ENCODE assay signal across 18 cellular contexts in the genomic region with DNA sequence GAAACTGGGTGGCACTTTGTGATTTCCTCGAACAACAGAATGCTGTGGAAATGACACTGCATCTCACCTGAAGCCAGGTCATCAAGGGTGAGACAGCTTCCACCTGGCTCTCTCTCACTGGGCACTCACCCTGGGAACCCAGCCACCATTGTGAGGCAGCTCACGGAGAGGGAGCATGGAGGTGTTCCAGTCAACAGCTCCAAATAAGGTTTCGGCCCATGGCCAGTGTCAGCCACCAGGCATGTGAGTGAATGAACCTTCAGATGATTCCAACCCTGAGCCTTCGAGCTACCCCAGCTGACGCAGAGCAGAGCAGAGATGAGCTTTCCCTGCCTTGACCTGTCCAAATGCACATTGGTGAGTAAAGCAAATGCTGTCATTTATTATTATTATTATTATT. TPM values are rescaled to one million over a fixed set of nuclear protein-coding genes. Genes with fewer than 3 reads are reported as not detected.
DNase-seq lines count a peak whose midpoint lies in the region; ATAC-seq and TF ChIP-seq lines count a peak whose summit lies in the region.
"Had no signal": no experiment of that assay in that cellular context is flagged by ENCODE, and none has a peak within 500 bp of the region (broad histone marks: within the 10 kb centered on the region; RNA-seq: fewer than 3 reads in every experiment).

No MANE protein-coding gene starts in this region.

- CTCF ChIA-PET in IMR-90 (lab: Yijun Ruan, JAX) = no interaction called here
- CTCF ChIA-PET in WTC11 (lab: Charles Lee) = interaction anchor here (0.6 to 1.0 kb wide), 6 partner anchors 33 to 522 kb away, joined by 3 to 4 read pairs (median 3); no protein-coding TSS in a partner anchor

- peak overlapping the region; percentile 14; the same call in 1 of the 2 replicates for H2BK20ac ChIP-seq in IMR-90 (ENCODE audit: low read depth, low read length)

- 93% methylated on average over 2 of the region's 5 CpGs; no CpG with 5 or more reads in 1 of the 2 experiments for WGBS in IMR-90 (ENCODE audit: extremely low coverage in 2 of 2, insufficient read length in 1 of 2), 2 experiments
- 44 to 59% (median 46%) methylated on average over 4 to 5 of the region's 5 CpGs for WGBS in heart left ventricle, 4 donors

- no peak overlapping the region for H2BK5ac ChIP-seq in IMR-90 (ENCODE audit: low read depth, low read length, poor library complexity, severe bottlenecking)

- no peak overlapping the region for H3K56ac ChIP-seq in IMR-90 (ENCODE audit: extremely low read depth, insufficient read depth, low read length)

- H4K5ac ChIP-seq in IMR-90 (ENCODE audit: low read depth, low read length) = no peak overlapping the region

- POLR2A ChIA-PET in IMR-90 (lab: Charles Lee; ENCODE audit: unreplicated experiment) = no interaction called here
- POLR2A ChIA-PET in WTC11 (lab: Charles Lee) = interaction anchor here (0.7 kb wide), 1 partner anchor 134 kb away, joined by 4 read pairs; a partner anchor contains a TSS

- in situ Hi-C loops in IMR-90 (cut with MboI; ENCODE audit: low sequenced_read_pairs) = no loop called here

- H3K9me1 ChIP-seq in IMR-90 (ENCODE audit: insufficient read depth, low read length) = no peaks in the 10 kb centered on the region

- H3K27me3 ChIP-seq in IMR-90 (ENCODE audit: control insufficient read depth, insufficient read depth, low read length) (no peaks in the 10 kb centered on the region), heart left ventricle (no peaks in the 10 kb centered on the region)
- H3K27me3 ChIP-seq: SJSA1 had no signal

- no peak overlapping the region for H3K9ac ChIP-seq in IMR-90 (ENCODE audit: low read depth, low read length)

- H4K8ac ChIP-seq in IMR-90 (ENCODE audit: low read depth in 2 of 2, low read length in 2 of 2) = no peak overlapping the region

- no peaks in the 10 kb centered on the region for H3K27me3 Mint-ChIP-seq in WTC11 (ENCODE audit: low read depth)

- H3K27ac ChIP-seq in IMR-90 (ENCODE audit: insufficient read depth, low read length) = no peak overlapping the region
- H3K27ac ChIP-seq in heart left ventricle = peak overlapping the region in 4 of 12 donors; percentile 32 to 64 (median 44)
- H3K27ac ChIP-seq: C4-2B, PC-9, SJSA1 had no signal

- ATAC-seq in IMR-90 (ENCODE audit: low read depth) = no peak
- 0 out of 2 replicates have a peak, but pooled peaks have one; percentile 23 for ATAC-seq in WTC11
- ATAC-seq in heart left ventricle = peak; percentile 91 to 97 (median 96)
- peak; percentile 96 for ATAC-seq in left lobe of liver
- ATAC-seq in HG02973 (IDR thresholded peaks at IDR 0.05; ENCODE audit: unreplicated experiment) = no peak
- no peak for ATAC-seq in HG03108 (IDR thresholded peaks at IDR 0.05; ENCODE audit: unreplicated experiment)

- dilution Hi-C loops in IMR-90 (cut with HindIII; ENCODE audit: low sequenced_read_pairs, unreplicated experiment) = no loop called here

- H3K18ac ChIP-seq in IMR-90 (ENCODE audit: low read depth, low read length) = no peak overlapping the region; the same call in 1 of the 2 replicates

- H2BK120ac ChIP-seq in IMR-90 (ENCODE audit: low read depth, low read length) = no peak overlapping the region

- H3K4me1 Mint-ChIP-seq in WTC11 = peaks cover 30% of the 10 kb centered on the region

- H3K36me3 ChIP-seq in IMR-90 (ENCODE audit: control insufficient read depth, insufficient read depth, low read length) = no peaks in the 10 kb centered on the region
- no peaks in the 10 kb centered on the region for H3K36me3 ChIP-seq in heart left ventricle
- H3K36me3 ChIP-seq: HAP-1, SJSA1 had no signal

- no peaks in the 10 kb centered on the region for H3K79me1 ChIP-seq in IMR-90 (ENCODE audit: low read depth in 1 of 2, low read length in 2 of 2)

- H3K4me2 ChIP-seq in IMR-90 (ENCODE audit: low read depth, low read length) = no peak overlapping the region
- H3K4me2 ChIP-seq: PC-9 had no signal

- no peaks in the 10 kb centered on the region for H3K36me3 Mint-ChIP-seq in WTC11

- H3K9me3 ChIP-seq in IMR-90 (ENCODE audit: control insufficient read depth, insufficient read depth, low read length) = no peaks in the 10 kb centered on the region
- H3K9me3 ChIP-seq in heart left ventricle = no peaks in the 10 kb centered on the region
- H3K9me3 ChIP-seq: HAP-1, SJSA1 had no signal

- no peak overlapping the region for H3K14ac ChIP-seq in IMR-90 (replicated peaks; ENCODE audit: low read depth, low read length)

- no peak overlapping the region for H3K4me3 Mint-ChIP-seq in WTC11

- H2BK15ac ChIP-seq in IMR-90 (ENCODE audit: low read depth, low read length) = no peak overlapping the region

- no peaks in the 10 kb centered on the region for H4K20me1 ChIP-seq in IMR-90 (ENCODE audit: insufficient read depth, low read length)

- H3K4me3 ChIP-seq in IMR-90 (ENCODE audit: insufficient read depth, low read depth, low read length) = no peak overlapping the region
- no peak overlapping the region for H3K4me3 ChIP-seq in heart left ventricle
- H3K4me3 ChIP-seq: HAP-1, PC-9, SJSA1 had no signal

- H3K4me1 ChIP-seq in IMR-90 (ENCODE audit: control insufficient read depth, insufficient read depth, low read length) (no peaks in the 10 kb centered on the region), heart left ventricle (peaks cover 0 to 12% (median 0%) of the 10 kb centered on the region in 12 donors)

- H3K27ac Mint-ChIP-seq in WTC11 = no peak overlapping the region

- no peaks in the 10 kb centered on the region for H3K9me3 Mint-ChIP-seq in WTC11

- intact Hi-C loops in IMR-90 (cut with micrococcal nuclease) (no loop called here), heart left ventricle (cut with DNase I) (loop anchor here in 1 of 10 donors (10.0 kb wide), 1 partner anchor 52 kb away; no protein-coding TSS in a partner anchor)

- no peak for DNase-seq in IMR-90
- DNase-seq in WTC11 (ENCODE audit: low spot score) = no peak
- peak; percentile 63 to 81 (median 65) for DNase-seq in heart left ventricle
- peak; percentile 92 for DNase-seq in left lobe of liver (ENCODE audit: low spot score)
- no peak for DNase-seq in activated effector memory CD4-positive, alpha-beta T cell treated with Interleukin-2 at 50 U/mL for 16 hours
- DNase-seq: AML-193, DND-41, MM.1S, NCI-H1092, NCI-H1436 treated with DMSO at 0.1 percent for 48 hours, NCI-H2227 treated with DMSO at 0.1 percent for 48 hours, NCI-H524, PC-9 had no signal

- TF ChIP-seq CTCF in IMR-90 (conservative IDR thresholded peaks at IDR 0.05; ENCODE audit: low read depth, low read length) (no peak), WTC11 (IDR thresholded peaks at IDR 0.05) (no peak), heart left ventricle (IDR thresholded peaks at IDR 0.05) (no peak)

- H2AK9ac ChIP-seq in IMR-90 (replicated peaks; ENCODE audit: low read depth, low read length, poor library complexity) = peak overlapping the region; percentile 15

- no TSS peak for BruUV-seq in IMR-90 (replicated peaks; lab: Mats Ljungman, UMichigan)

- no peak overlapping the region for H2AFZ ChIP-seq in IMR-90 (replicated peaks; ENCODE audit: low read length, poor library complexity)
- H2AFZ ChIP-seq: PC-9 had no signal

- TF ChIP-seq RAD21 in IMR-90 (IDR thresholded peaks at IDR 0.05; ENCODE audit: low read length) = no peak

- H3K23ac ChIP-seq in IMR-90 (ENCODE audit: low read depth, low read length) = no peak overlapping the region

- H3K4ac ChIP-seq in IMR-90 (ENCODE audit: low read depth, low read length) = no peak overlapping the region

- TF ChIP-seq POLR2A in IMR-90 (IDR thresholded peaks at IDR 0.05; ENCODE audit: low read depth, low read length) = no peak
- no peak for TF ChIP-seq POLR2A in heart left ventricle (IDR thresholded peaks at IDR 0.05)

- H2AK5ac ChIP-seq in IMR-90 (ENCODE audit: low read depth, low read length) = peak overlapping the region; percentile 1; the same call in 1 of the 2 replicates

- H4K91ac ChIP-seq in IMR-90 (ENCODE audit: insufficient read depth, low read depth, low read length) = peak overlapping the region; percentile 15

TF ChIP-seq in IMR-90, 13 proteins besides CTCF, POLR2A, EP300 and RAD21 (continues in another document):
- TF ChIP-seq CHD1 (IDR thresholded peaks at IDR 0.05; ENCODE audit: low read depth, low read length) (no peak), MAFK (IDR thresholded peaks at IDR 0.05; ENCODE audit: low read depth, low read length) (no peak), MAZ (IDR thresholded peaks at IDR 0.05; ENCODE audit: borderline replicate concordance, low read depth, low read length) (no peak), RFX5 (IDR thresholded peaks at IDR 0.05; ENCODE audit: low read depth, low read length) (no peak), BHLHE40 (IDR thresholded peaks at IDR 0.05; ENCODE audit: low read depth, low read length) (no peak)
- TF ChIP-seq, protein P1, sequence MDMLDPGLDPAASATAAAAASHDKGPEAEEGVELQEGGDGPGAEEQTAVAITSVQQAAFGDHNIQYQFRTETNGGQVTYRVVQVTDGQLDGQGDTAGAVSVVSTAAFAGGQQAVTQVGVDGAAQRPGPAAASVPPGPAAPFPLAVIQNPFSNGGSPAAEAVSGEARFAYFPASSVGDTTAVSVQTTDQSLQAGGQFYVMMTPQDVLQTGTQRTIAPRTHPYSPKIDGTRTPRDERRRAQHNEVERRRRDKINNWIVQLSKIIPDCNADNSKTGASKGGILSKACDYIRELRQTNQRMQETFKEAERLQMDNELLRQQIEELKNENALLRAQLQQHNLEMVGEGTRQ (IDR thresholded peaks at IDR 0.05; ENCODE audit: low read depth, low read length) = no peak

TF ChIP-seq in WTC11, 78 proteins besides CTCF, POLR2A, EP300 and RAD21 (continues in another document):
- TF ChIP-seq, protein P2, sequence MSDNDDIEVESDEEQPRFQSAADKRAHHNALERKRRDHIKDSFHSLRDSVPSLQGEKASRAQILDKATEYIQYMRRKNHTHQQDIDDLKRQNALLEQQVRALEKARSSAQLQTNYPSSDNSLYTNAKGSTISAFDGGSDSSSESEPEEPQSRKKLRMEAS (CRISPR knock-in tag; IDR thresholded peaks at IDR 0.05) = no peak
- no peak for TF ChIP-seq RORB (CRISPR knock-in tag; IDR thresholded peaks at IDR 0.05)
- TF ChIP-seq, protein P1 (CRISPR knock-in tag; IDR thresholded peaks at IDR 0.05) = no peak
- TF ChIP-seq ZBTB21 (CRISPR knock-in tag; IDR thresholded peaks at IDR 0.05; ENCODE audit: borderline replicate concordance) = no peak
- no peak for TF ChIP-seq KAT7 (CRISPR knock-in tag; IDR thresholded peaks at IDR 0.05; ENCODE audit: borderline replicate concordance)

RNA-seq across cellular contexts. Expression of a gene that starts 58.1 kb away (rescaled TPM):
- total RNA-seq in IMR-90 (2012; rRNA removed) (10.0 and 11.7 TPM in 2 replicates), WTC11 (2021) (11.0 to 13.8 TPM (median 11.4 TPM) in 3 replicates), heart left ventricle (10 to 100 TPM; 15.1 to 25.8 (median 23.0) TPM), left lobe of liver (4.8 TPM)
- polyA plus RNA-seq in IMR-90 (2012; rRNA removed) (1.7 and 1.8 TPM in 2 replicates), heart left ventricle (1 to 10 TPM; 2.4 to 6.0 TPM)
- 0.53 and 0.58 TPM in 2 replicates for polyA plus RNA-seq in IMR-90 (2012; cell fraction: cytosol; rRNA removed)
- 1.1 and 2.6 TPM in 2 replicates for polyA plus RNA-seq in IMR-90 (2012; cell fraction: nucleus; rRNA removed; ENCODE audit: low replicate concordance)

Comparison
In these comparisons a context has a peak if more than half of its experiments do, and no peak if none do; other contexts are left out.
1. ATAC-seq: peak in WTC11 (single experiment), heart left ventricle (4 of 4) and left lobe of liver (single experiment); none in IMR-90 (single experiment), HG02973 (single experiment) and HG03108 (single experiment).
2. DNase-seq: peak in heart left ventricle (5 of 5) and left lobe of liver (single experiment); none in IMR-90 (single experiment), WTC11 (single experiment) and activated effector memory CD4-positive, alpha-beta T cell treated with Interleukin-2 at 50 U/mL for 16 hours (single experiment).